13 cellular contexts compared by ENCODE assay signal in the genomic region with DNA sequence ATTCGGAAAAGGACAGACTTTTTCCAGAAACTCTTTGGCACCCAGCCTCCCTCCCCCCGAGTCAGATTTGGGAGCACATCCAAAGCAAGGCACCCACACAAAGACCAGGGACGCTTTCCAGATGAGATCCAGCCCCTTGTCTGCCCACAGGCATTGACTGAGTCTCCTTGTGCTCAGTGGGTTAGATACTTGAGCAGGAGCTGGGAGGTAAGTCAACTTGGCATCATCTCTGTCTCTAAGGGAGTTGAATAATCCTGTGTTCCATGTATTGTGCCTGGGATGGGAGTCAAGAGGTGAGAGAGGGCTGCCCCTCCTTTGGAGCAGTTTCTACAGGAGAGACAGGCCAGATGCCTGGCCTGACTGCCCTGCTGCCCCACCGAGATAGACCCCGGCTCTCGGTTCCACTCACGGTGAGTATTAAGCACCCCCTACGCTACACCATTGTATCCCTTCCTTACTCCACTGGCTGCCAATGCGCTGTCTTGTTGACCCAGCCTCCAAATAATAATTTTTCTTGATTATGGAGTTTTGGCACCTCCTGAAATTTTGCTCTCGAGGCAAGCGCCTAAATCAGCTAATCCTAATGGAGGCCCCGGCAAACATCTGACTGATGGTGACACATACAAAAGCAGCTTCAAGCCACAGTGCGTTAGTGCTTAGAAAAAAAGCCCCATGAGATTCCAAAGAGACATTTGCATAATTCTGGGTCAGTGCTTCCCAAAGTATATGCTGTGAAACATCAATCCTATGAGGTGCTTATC. TPM values are rescaled to one million over a fixed set of nuclear protein-coding genes. Genes with fewer than 3 reads are reported as not detected.
DNase-seq lines count a peak whose midpoint lies in the region; ATAC-seq and TF ChIP-seq lines count a peak whose summit lies in the region.
"Had no signal": no experiment of that assay in that cellular context is flagged by ENCODE, and none has a peak within 500 bp of the region (broad histone marks: within the 10 kb centered on the region; RNA-seq: fewer than 3 reads in every experiment).

No MANE protein-coding gene starts in this region.

- in situ Hi-C loops in astrocyte of the spinal cord (cut with HindIII; ENCODE audit: low sequenced_read_pairs) (no loop called here), gastrocnemius medialis (cut with MboI; ENCODE audit: low sequenced_read_pairs in 4 of 4) (no loop called here)

- H3K79me2 ChIP-seq in hepatocyte, result no peaks in the 10 kb centered on the region

- no peaks in the 10 kb centered on the region for H3K36me3 ChIP-seq in hepatocyte (replicated peaks; ENCODE audit: insufficient read depth, low read depth)
- H3K36me3 ChIP-seq in gastrocnemius medialis, result no peaks in the 10 kb centered on the region
- H3K36me3 ChIP-seq: ascending aorta, BLaER1 had no signal

- H4K20me1 ChIP-seq in hepatocyte (ENCODE audit: insufficient read depth, poor library complexity, severe bottlenecking), result no peaks in the 10 kb centered on the region
- H4K20me1 ChIP-seq: BLaER1 had no signal

- intact Hi-C loops in gastrocnemius medialis (cut with DNase I; ENCODE audit: low total_unique reads), result no loop called here

- H3K27me3 ChIP-seq in hepatocyte (no peaks in the 10 kb centered on the region), gastrocnemius medialis (no peaks in the 10 kb centered on the region)
- H3K27me3 ChIP-seq: ascending aorta, BLaER1 had no signal

- H3K9me2 ChIP-seq in hepatocyte (replicated peaks; ENCODE audit: insufficient read depth), result no peaks in the 10 kb centered on the region

- H3K4me1 ChIP-seq in hepatocyte (ENCODE audit: insufficient read depth) (peaks cover 5% of the 10 kb centered on the region), gastrocnemius medialis (no peaks in the 10 kb centered on the region)
- H3K4me1 ChIP-seq: ascending aorta had no signal

- TF ChIP-seq POLR2A in gastrocnemius medialis (IDR thresholded peaks at IDR 0.05), result no peak

- H3K4me3 ChIP-seq in astrocyte of the spinal cord (ENCODE audit: low read depth, low read length) (no peak overlapping the region), hepatocyte (no peak overlapping the region), gastrocnemius medialis (no peak overlapping the region)
- H3K4me3 ChIP-seq: ascending aorta, BLaER1 had no signal

- peak; percentile 38 for DNase-seq in D341Med (ENCODE audit: low spot score)
- DNase-seq in astrocyte of the spinal cord (ENCODE audit: low read depth, low spot score), result peak; percentile 20
- no peak for DNase-seq in hepatocyte (ENCODE audit: low spot score)
- DNase-seq in gastrocnemius medialis, result no peak
- DNase-seq in hepatic stellate cell (ENCODE audit: low spot score), result no peak
- DNase-seq in cerebellar nuclear complex (lab: John Stamatoyannopoulos, UW), result no peak
- DNase-seq: activated CD4-positive, alpha-beta T cell treated with anti-CD3 and anti-CD28 coated beads for 4 hours; NCI-H2081 treated with DMSO at 0.1 percent for 48 hours had no signal

- no peak overlapping the region for H3K4me2 ChIP-seq in hepatocyte
- H3K4me2 ChIP-seq: BLaER1, KMS-11 had no signal

- H3K27ac ChIP-seq in hepatocyte, result peak overlapping the region; percentile 17
- H3K27ac ChIP-seq in gastrocnemius medialis, result peak overlapping the region in 3 of 4 donors; percentile 7 to 30 (median 7)
- H3K27ac ChIP-seq: BLaER1, KMS-11 had no signal

- TF ChIP-seq CTCF in astrocyte of the spinal cord (IDR thresholded peaks at IDR 0.05; ENCODE audit: low read depth, low read length) (no peak), hepatocyte (IDR thresholded peaks at IDR 0.05; ENCODE audit: poor library complexity) (no peak), gastrocnemius medialis (IDR thresholded peaks at IDR 0.05 in 4 of 5, conservative IDR thresholded peaks at IDR 0.05 in 1 of 5) (no peak)

- WGBS in hepatocyte (ENCODE audit: low lambda C conversion rate, missing lambda C conversion rate), result 90% methylated on average over 13 of the region's 13 CpGs

- H2AFZ ChIP-seq in hepatocyte, result no peak overlapping the region

- H3K9me3 ChIP-seq in hepatocyte (ENCODE audit: low read depth), result no peaks in the 10 kb centered on the region
- no peaks in the 10 kb centered on the region for H3K9me3 ChIP-seq in gastrocnemius medialis
- H3K9me3 ChIP-seq: ascending aorta, BLaER1 had no signal

- ATAC-seq in gastrocnemius medialis (peak in 1 of 2 donors; percentile 25), GM19455 (IDR thresholded peaks at IDR 0.05; ENCODE audit: unreplicated experiment) (no peak), HG03378 (IDR thresholded peaks at IDR 0.05; ENCODE audit: unreplicated experiment) (no peak)

RNA-seq across cellular contexts. Expression of gene MAP3K14, which starts 29.6 kb away (rescaled TPM):
- total RNA-seq in hepatocyte, result 2.3 and 3.0 TPM in 2 replicates
- polyA plus RNA-seq in hepatocyte, result 3.0 TPM in 2 replicates
- 10 to 100 TPM; 18.0 to 62.8 (median 34.0) TPM for total RNA-seq in gastrocnemius medialis

Comparison
In these comparisons a context has a peak if more than half of its experiments do, and no peak if none do; other contexts are left out.
1. DNase-seq: peak in D341Med (single experiment) and astrocyte of the spinal cord (single experiment); none in hepatocyte (single experiment), gastrocnemius medialis (0 of 2), hepatic stellate cell (single experiment) and cerebellar nuclear complex (0 of 2).